9 cellular contexts compared by ENCODE assay signal in genomic region chr2:96816836-96817702, GRCh38. TPM values are rescaled to one million over a fixed set of nuclear protein-coding genes. Genes with fewer than 3 reads are reported as not detected.
A peak's percentile ranks its signal among the peaks of the same experiment; 100 is the strongest.
DNase-seq lines count a peak whose midpoint lies in the region; ATAC-seq, FAIRE-seq and TF ChIP-seq lines count a peak whose summit lies in the region.
"Had no signal": no experiment of that assay in that cellular context is flagged by ENCODE, and none has a peak within 500 bp of the region (broad histone marks: within the 10 kb centered on the region; RNA-seq: fewer than 3 reads in every experiment).

No MANE protein-coding gene starts in this region.

- peak overlapping the region; percentile 83 for H3K4me3 Mint-ChIP-seq in activated naive CD8-positive, alpha-beta T cell treated with anti-CD3 and anti-CD28 coated beads, Interleukin-2, amount 50 U/mL, for 24 hours

- H3K36me3 Mint-ChIP-seq in activated naive CD8-positive, alpha-beta T cell treated with anti-CD3 and anti-CD28 coated beads, Interleukin-2, amount 50 U/mL, for 24 hours (ENCODE audit: low read depth), result peaks cover 15% of the 10 kb centered on the region

- H3K4me1 ChIP-seq in thoracic aorta (ENCODE audit: control insufficient read depth in 1 of 2, low read depth in 2 of 2), result peaks cover 28 to 51% of the 10 kb centered on the region in 2 donors

- no peaks in the 10 kb centered on the region for H3K27me3 Mint-ChIP-seq in activated naive CD8-positive, alpha-beta T cell treated with anti-CD3 and anti-CD28 coated beads, Interleukin-2, amount 50 U/mL, for 24 hours

- no peak for ATAC-seq in activated naive CD8-positive, alpha-beta T cell treated with anti-CD3 and anti-CD28 coated beads, Interleukin-2, amount 50 U/mL, for 24 hours
- ATAC-seq in thoracic aorta (ENCODE audit: insufficient number of reproducible peaks, low FRiP score, low read depth), result no peak

- H3K27me3 ChIP-seq in layer of hippocampus (ENCODE audit: control insufficient read depth, insufficient read depth, low read length), result no peaks in the 10 kb centered on the region
- no peaks in the 10 kb centered on the region for H3K27me3 ChIP-seq in thoracic aorta (replicated peaks; ENCODE audit: insufficient read depth)

- H3K4me3 ChIP-seq in thoracic aorta, result peak overlapping the region; percentile 63

- H3K27ac ChIP-seq in layer of hippocampus (ENCODE audit: low read depth, low read length) (peak overlapping the region; percentile 57), thoracic aorta (no peak overlapping the region)

- H3K27ac Mint-ChIP-seq in activated naive CD8-positive, alpha-beta T cell treated with anti-CD3 and anti-CD28 coated beads, Interleukin-2, amount 50 U/mL, for 24 hours, result peak overlapping the region; percentile 65

- no peaks in the 10 kb centered on the region for H3K9me3 Mint-ChIP-seq in activated naive CD8-positive, alpha-beta T cell treated with anti-CD3 and anti-CD28 coated beads, Interleukin-2, amount 50 U/mL, for 24 hours

- H3K9me3 ChIP-seq in thoracic aorta, result no peaks in the 10 kb centered on the region

- no peaks in the 10 kb centered on the region for H3K36me3 ChIP-seq in thoracic aorta

- peaks cover 52% of the 10 kb centered on the region for H3K4me1 Mint-ChIP-seq in activated naive CD8-positive, alpha-beta T cell treated with anti-CD3 and anti-CD28 coated beads, Interleukin-2, amount 50 U/mL, for 24 hours

- peak; percentile 73 for FAIRE-seq in HTR-8/SVneo (lab: Jason Lieb, UNC)
- FAIRE-seq: A204.1 had no signal

- DNase-seq in DMS 273 (lab: John Stamatoyannopoulos, UW; ENCODE audit: unreplicated experiment) (peak; percentile 62), DMS 273 treated with DMSO at 0.1 percent for 48 hours (lab: John Stamatoyannopoulos, UW) (no peak), HTR-8/SVneo (ENCODE audit: insufficient read length, low spot score) (peak; percentile 34), thoracic aorta (ENCODE audit: low spot score) (no peak), GOT3 (lab: John Stamatoyannopoulos, UW) (no peak), AG08396 (ENCODE audit: low spot score) (no peak)
- DNase-seq in activated naive CD8-positive, alpha-beta T cell treated with anti-CD3 and anti-CD28 coated beads, Interleukin-2, amount 50 U/mL, for 24 hours, result no peak

- TF ChIP-seq CTCF in thoracic aorta (IDR thresholded peaks at IDR 0.05), result no peak

RNA-seq across cellular contexts. Expression of gene CNNM3, which starts 1.0 kb away (rescaled TPM):
- total RNA-seq in thoracic aorta, result 10 to 100 TPM; 11.5 to 14.3 TPM

RNA-seq across cellular contexts. Expression of gene ANKRD23, which starts 26.8 kb away (rescaled TPM):
- 1 to 10 TPM; 6.0 to 8.4 TPM for total RNA-seq in thoracic aorta

RNA-seq across cellular contexts. Expression of gene ANKRD39, which starts 40.7 kb away (rescaled TPM):
- 10 to 100 TPM in 1 of 2 donors, 1 to 10 TPM in 1; 8.4 to 18.0 TPM for total RNA-seq in thoracic aorta

RNA-seq across cellular contexts. Expression of gene SEMA4C, which starts 52.8 kb away (rescaled TPM):
- 10 to 100 TPM; 44.1 to 66.3 TPM for total RNA-seq in thoracic aorta

RNA-seq across cellular contexts. Expression of gene CNNM4, which starts 56.4 kb away (rescaled TPM):
- total RNA-seq in thoracic aorta, result 1 to 10 TPM; 6.5 TPM

Comparison
In these comparisons a context has a peak if more than half of its experiments do, and no peak if none do; other contexts are left out.
1. DNase-seq: peak in DMS 273 (single experiment) and HTR-8/SVneo (single experiment); none in DMS 273 treated with DMSO at 0.1 percent for 48 hours (single experiment), activated naive CD8-positive, alpha-beta T cell treated with anti-CD3 and anti-CD28 coated beads, Interleukin-2, amount 50 U/mL, for 24 hours (single experiment), thoracic aorta (single experiment), GOT3 (single experiment) and AG08396 (single experiment).